Comparison of ENCODE assay signal across 8 cellular contexts in genomic region chr5:172910828-172911627, GRCh38. TPM values are rescaled to one million over a fixed set of nuclear protein-coding genes. Genes with fewer than 3 reads are reported as not detected.
A peak's percentile ranks its signal among the peaks of the same experiment; 100 is the strongest.
DNase-seq lines count a peak whose midpoint lies in the region; ATAC-seq and TF ChIP-seq lines count a peak whose summit lies in the region.

No MANE protein-coding gene starts in this region.

- H3K9me3 ChIP-seq in parathyroid adenoma (ENCODE audit: control insufficient read depth, low read length): no peaks in the 10 kb centered on the region
- no peaks in the 10 kb centered on the region for H3K9me3 ChIP-seq in Karpas-422 (ENCODE audit: low read length)

- H3K9ac ChIP-seq in parathyroid adenoma: no peak overlapping the region
- no peak overlapping the region for H3K9ac ChIP-seq in Karpas-422 (ENCODE audit: low read length)

- H3K79me2 ChIP-seq in parathyroid adenoma (no peaks in the 10 kb centered on the region), Karpas-422 (ENCODE audit: low read length) (no peaks in the 10 kb centered on the region)

- peak; percentile 78 for DNase-seq in Daoy (ENCODE audit: low read depth)
- peak; percentile 46 to 69 for DNase-seq in SW 1271 (lab: John Stamatoyannopoulos, UW)
- peak; percentile 96 for DNase-seq in fibroblast of pulmonary artery (ENCODE audit: low read depth)
- no peak for DNase-seq in central memory CD4-positive, alpha-beta T cell
- no peak for DNase-seq in Karpas-422

- TF ChIP-seq CTCF in fibroblast of pulmonary artery (IDR thresholded peaks at IDR 0.05; ENCODE audit: low read length, missing control alignments): peak; percentile 49
- TF ChIP-seq CTCF in parathyroid adenoma (IDR thresholded peaks at IDR 0.05): peak; percentile 25

- no peaks in the 10 kb centered on the region for H3K9me2 ChIP-seq in Karpas-422 (replicated peaks; ENCODE audit: insufficient read depth, low read length)

- no peak overlapping the region for H3K4me2 ChIP-seq in parathyroid adenoma (ENCODE audit: low read length)
- no peak overlapping the region for H3K4me2 ChIP-seq in Karpas-422 (ENCODE audit: low read depth, low read length, poor library complexity, severe bottlenecking)

- ATAC-seq in GM21825 (IDR thresholded peaks at IDR 0.05; ENCODE audit: unreplicated experiment): peak; percentile 49
- ATAC-seq in HG03159 (IDR thresholded peaks at IDR 0.05; ENCODE audit: unreplicated experiment): no peak

- H4K20me1 ChIP-seq in Karpas-422 (ENCODE audit: insufficient read depth, low read depth, low read length): no peaks in the 10 kb centered on the region

- H3K4me1 ChIP-seq in parathyroid adenoma: no peaks in the 10 kb centered on the region
- no peaks in the 10 kb centered on the region for H3K4me1 ChIP-seq in Karpas-422 (ENCODE audit: low read length)

- H3K36me3 ChIP-seq in parathyroid adenoma (ENCODE audit: control insufficient read depth, insufficient read depth, low read length) (no peaks in the 10 kb centered on the region), Karpas-422 (ENCODE audit: insufficient read depth, low read length) (no peaks in the 10 kb centered on the region)

- H3K4me3 ChIP-seq in fibroblast of pulmonary artery (replicated peaks; ENCODE audit: low read depth, low read length) (no peak overlapping the region), parathyroid adenoma (ENCODE audit: low read depth, low read length) (no peak overlapping the region), Karpas-422 (ENCODE audit: low read length) (no peak overlapping the region)

- H2AFZ ChIP-seq in parathyroid adenoma: no peak overlapping the region
- no peak overlapping the region for H2AFZ ChIP-seq in Karpas-422 (ENCODE audit: low read length)

- H3K27me3 ChIP-seq in parathyroid adenoma (ENCODE audit: control insufficient read depth, insufficient read depth, low read length) (no peaks in the 10 kb centered on the region), Karpas-422 (ENCODE audit: low read length) (no peaks in the 10 kb centered on the region)

- H3K27ac ChIP-seq in parathyroid adenoma (peak overlapping the region; percentile 33), Karpas-422 (ENCODE audit: low read length) (no peak overlapping the region)

RNA-seq across cellular contexts. Expression of gene RPL26L1, which starts 48.2 kb away (rescaled TPM):
- 103 and 113 TPM in 2 replicates for total RNA-seq in Daoy (2014; rRNA removed; shearing (Covaris generic))
- 17.0 and 18.5 TPM in 2 replicates for total RNA-seq in Karpas-422 (2014; rRNA removed; shearing (Covaris generic); ENCODE audit: low replicate concordance)

Comparison
In these comparisons a context has a peak if more than half of its experiments do, and no peak if none do; other contexts are left out.
1. DNase-seq: peak in Daoy (single experiment), SW 1271 (2 of 2) and fibroblast of pulmonary artery (single experiment); none in central memory CD4-positive, alpha-beta T cell (single experiment) and Karpas-422 (single experiment).